Comparison of ENCODE assay signal across 1 cellular context in the genomic region with DNA sequence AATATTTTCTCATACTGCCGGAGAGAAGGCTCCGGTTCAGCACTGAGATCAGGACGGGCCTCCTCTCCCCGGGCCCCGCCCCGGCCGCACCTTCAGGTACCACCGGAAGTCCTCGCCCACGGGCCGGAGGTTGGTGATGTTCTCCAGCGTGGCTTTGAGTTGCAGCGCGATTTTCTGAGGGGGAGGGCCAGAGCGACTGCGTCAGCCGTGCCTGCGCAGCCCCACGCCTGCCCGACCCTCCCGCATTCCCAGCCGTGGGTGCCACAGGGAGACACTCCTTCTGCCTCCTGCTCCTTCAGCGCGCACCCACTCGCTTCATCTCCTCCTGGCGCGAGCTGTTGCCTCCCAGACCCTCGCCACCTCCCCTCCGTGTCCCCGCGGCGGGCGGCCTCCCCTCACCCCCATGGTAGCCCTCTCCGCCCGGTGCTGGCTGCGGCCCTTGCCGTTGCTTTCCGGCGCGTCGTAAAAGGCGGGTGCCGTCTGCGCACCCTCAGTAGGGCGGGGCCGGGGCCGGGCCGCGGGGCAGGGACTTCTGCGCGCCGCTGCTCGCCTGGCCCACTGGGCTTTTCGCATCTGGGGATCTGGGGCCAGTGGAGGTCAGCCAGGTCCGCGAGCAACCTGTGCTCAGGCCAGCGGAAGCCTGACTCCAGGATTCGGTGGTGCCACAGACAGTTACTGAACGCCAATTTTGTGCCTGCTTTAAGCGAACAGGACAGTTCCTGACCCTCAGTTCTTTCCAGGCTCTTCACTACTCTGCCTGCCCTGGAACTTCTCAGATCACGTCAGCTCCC.
TF ChIP-seq lines count a peak whose summit lies in the region.

CZIB (minus strand) TSS at position 464 of the 791 bp plus-strand sequence; CDS start at position 405, 59 bp downstream.

TF ChIP-seq in H1, 55 proteins besides CTCF, POLR2A, EP300 and RAD21 (continues in another document):
- TF ChIP-seq GTF2F1 (IDR thresholded peaks at IDR 0.05; ENCODE audit: borderline replicate concordance, low read depth, low read length), result no peak; the same call in 1 of the 2 replicates
- TF ChIP-seq TCF12 (IDR thresholded peaks at IDR 0.05; ENCODE audit: low read depth, low read length), result no peak
- TF ChIP-seq CTBP2 (IDR thresholded peaks at IDR 0.05; ENCODE audit: borderline replicate concordance, insufficient read depth, insufficient read length, low read length), result no peak
- TF ChIP-seq, protein P1, sequence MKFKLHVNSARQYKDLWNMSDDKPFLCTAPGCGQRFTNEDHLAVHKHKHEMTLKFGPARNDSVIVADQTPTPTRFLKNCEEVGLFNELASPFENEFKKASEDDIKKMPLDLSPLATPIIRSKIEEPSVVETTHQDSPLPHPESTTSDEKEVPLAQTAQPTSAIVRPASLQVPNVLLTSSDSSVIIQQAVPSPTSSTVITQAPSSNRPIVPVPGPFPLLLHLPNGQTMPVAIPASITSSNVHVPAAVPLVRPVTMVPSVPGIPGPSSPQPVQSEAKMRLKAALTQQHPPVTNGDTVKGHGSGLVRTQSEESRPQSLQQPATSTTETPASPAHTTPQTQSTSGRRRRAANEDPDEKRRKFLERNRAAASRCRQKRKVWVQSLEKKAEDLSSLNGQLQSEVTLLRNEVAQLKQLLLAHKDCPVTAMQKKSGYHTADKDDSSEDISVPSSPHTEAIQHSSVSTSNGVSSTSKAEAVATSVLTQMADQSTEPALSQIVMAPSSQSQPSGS (IDR thresholded peaks at IDR 0.05; ENCODE audit: low read length), result 0 out of 2 replicates have a peak, but pooled peaks have one; percentile 4
- no peak for TF ChIP-seq SUZ12 (IDR thresholded peaks at IDR 0.05; ENCODE audit: low read length)
- TF ChIP-seq KDM5A (IDR thresholded peaks at IDR 0.05; ENCODE audit: low read length), result no peak
- TF ChIP-seq KDM1A (IDR thresholded peaks at IDR 0.05; ENCODE audit: borderline replicate concordance, low read length), result peak; percentile 80; the same call in 1 of the 2 replicates
- no peak for TF ChIP-seq BRCA1 (IDR thresholded peaks at IDR 0.05; ENCODE audit: low read depth, low read length)
- TF ChIP-seq USF2 (IDR thresholded peaks at IDR 0.05; ENCODE audit: low read length), result no peak
- TF ChIP-seq SRF (IDR thresholded peaks at IDR 0.05; ENCODE audit: low read depth, low read length), result no peak
- TF ChIP-seq SAP30 (IDR thresholded peaks at IDR 0.05; ENCODE audit: insufficient read depth, insufficient replicate concordance, low read length), result no peak
- peak; percentile 26; the same call in 1 of the 2 replicates for TF ChIP-seq TEAD4 (IDR thresholded peaks at IDR 0.05; ENCODE audit: low read depth, low read length)
- peak; percentile 100 for TF ChIP-seq PHF8 (conservative IDR thresholded peaks at IDR 0.05; ENCODE audit: low read depth, low read length)
- TF ChIP-seq CREB1 (IDR thresholded peaks at IDR 0.05), result peak; percentile 65
- TF ChIP-seq ASH2L (IDR thresholded peaks at IDR 0.05; ENCODE audit: low read length), result peak; percentile 81
- no peak for TF ChIP-seq CBX8 (IDR thresholded peaks at IDR 0.05; ENCODE audit: borderline replicate concordance, low read depth, low read length)
- no peak for TF ChIP-seq MAFK (IDR thresholded peaks at IDR 0.05; ENCODE audit: low read depth, low read length)
- TF ChIP-seq, protein P2, sequence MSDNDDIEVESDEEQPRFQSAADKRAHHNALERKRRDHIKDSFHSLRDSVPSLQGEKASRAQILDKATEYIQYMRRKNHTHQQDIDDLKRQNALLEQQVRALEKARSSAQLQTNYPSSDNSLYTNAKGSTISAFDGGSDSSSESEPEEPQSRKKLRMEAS (IDR thresholded peaks at IDR 0.05), result peak; percentile 61
- TF ChIP-seq RBBP5 (IDR thresholded peaks at IDR 0.05; ENCODE audit: borderline replicate concordance, low read depth, low read length), result peak; percentile 66
- peak; percentile 92 for TF ChIP-seq POLR2AphosphoS5 (IDR thresholded peaks at IDR 0.05; ENCODE audit: low read depth, low read length)
- peak; percentile 69 for TF ChIP-seq TBP (IDR thresholded peaks at IDR 0.05; ENCODE audit: low read depth, low read length)
- no peak for TF ChIP-seq SP4 (IDR thresholded peaks at IDR 0.05; ENCODE audit: low read length)
- TF ChIP-seq, protein P3, sequence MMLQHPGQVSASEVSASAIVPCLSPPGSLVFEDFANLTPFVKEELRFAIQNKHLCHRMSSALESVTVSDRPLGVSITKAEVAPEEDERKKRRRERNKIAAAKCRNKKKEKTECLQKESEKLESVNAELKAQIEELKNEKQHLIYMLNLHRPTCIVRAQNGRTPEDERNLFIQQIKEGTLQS (IDR thresholded peaks at IDR 0.05; ENCODE audit: insufficient read depth, low read depth, low read length), result peak; percentile 60; the same call in 1 of the 2 replicates
- TF ChIP-seq NRF1 (IDR thresholded peaks at IDR 0.05; ENCODE audit: low read depth, low read length), result peak; percentile 20; the same call in 1 of the 2 replicates
- peak; percentile 77 for TF ChIP-seq BACH1 (IDR thresholded peaks at IDR 0.05; ENCODE audit: low read length)
- no peak for TF ChIP-seq SIRT6 (IDR thresholded peaks at IDR 0.05; ENCODE audit: low read length)
- TF ChIP-seq CBX5 (IDR thresholded peaks at IDR 0.05; ENCODE audit: low read depth, low read length), result no peak
- TF ChIP-seq FOSL1 (IDR thresholded peaks at IDR 0.05; ENCODE audit: insufficient read depth, low read depth, low read length), result no peak
- TF ChIP-seq CEBPB (IDR thresholded peaks at IDR 0.05; ENCODE audit: low read depth, low read length), result no peak
- no peak for TF ChIP-seq JUN (IDR thresholded peaks at IDR 0.05; ENCODE audit: low read depth, low read length)
- TF ChIP-seq CHD2 (IDR thresholded peaks at IDR 0.05; ENCODE audit: low read length), result no peak
- no peak for TF ChIP-seq SP2 (IDR thresholded peaks at IDR 0.05; ENCODE audit: low read length)
- no peak for TF ChIP-seq YY1 (IDR thresholded peaks at IDR 0.05; ENCODE audit: low read depth, low read length)
- TF ChIP-seq CHD1 (IDR thresholded peaks at IDR 0.05; ENCODE audit: low read depth, low read length), result no peak
- TF ChIP-seq RXRA (IDR thresholded peaks at IDR 0.05; ENCODE audit: insufficient read depth, low read depth, low read length), result no peak
- TF ChIP-seq SIX5 (IDR thresholded peaks at IDR 0.05; ENCODE audit: low read depth, low read length), result no peak
- TF ChIP-seq ZNF274 (IDR thresholded peaks at IDR 0.05; ENCODE audit: borderline replicate concordance, extremely low read depth, low read length), result no peak
- no peak for TF ChIP-seq RNF2 (IDR thresholded peaks at IDR 0.05; ENCODE audit: borderline replicate concordance, low read depth, low read length, missing control alignments, poor library complexity, severe bottlenecking)
- TF ChIP-seq CHD7 (IDR thresholded peaks at IDR 0.05; ENCODE audit: insufficient replicate concordance, low read length), result no peak
- TF ChIP-seq TAF7 (optimal IDR thresholded peaks at IDR 0.05; ENCODE audit: borderline replicate concordance, low read depth, low read length), result peak; percentile 52
- TF ChIP-seq RFX5 (IDR thresholded peaks at IDR 0.05; ENCODE audit: borderline replicate concordance, low read depth, low read length), result no peak
- TF ChIP-seq HDAC2 (IDR thresholded peaks at IDR 0.05; ENCODE audit: borderline replicate concordance in 1 of 2, low read depth in 2 of 2, low read length in 2 of 2), result 0 out of 4 replicates have a peak, but pooled peaks have one; percentile 16 to 67
- TF ChIP-seq POU5F1 (IDR thresholded peaks at IDR 0.05; ENCODE audit: low read depth, low read length), result no peak
- TF ChIP-seq EGR1 (IDR thresholded peaks at IDR 0.05; ENCODE audit: borderline replicate concordance, low read depth, low read length), result peak; percentile 69
- 0 out of 2 replicates have a peak, but pooled peaks have one; percentile 27 for TF ChIP-seq SP1 (IDR thresholded peaks at IDR 0.05; ENCODE audit: low read depth, low read length)
- TF ChIP-seq SIN3A (conservative IDR thresholded peaks at IDR 0.05 in 1 of 2, IDR thresholded peaks at IDR 0.05 in 1 of 2; ENCODE audit: low read depth in 1 of 2, low read length in 2 of 2), result peak in 1 of 2 experiments; percentile 66; a peak in 1 of 4 replicates
- no peak for TF ChIP-seq HDAC6 (IDR thresholded peaks at IDR 0.05; ENCODE audit: low read depth, low read length)
- TF ChIP-seq EZH2 (IDR thresholded peaks at IDR 0.05; ENCODE audit: low read depth, low read length, severe bottlenecking), result no peak
- no peak for TF ChIP-seq BCL11A (IDR thresholded peaks at IDR 0.05; ENCODE audit: low read depth in 2 of 2, low read length in 2 of 2)
- TF ChIP-seq NANOG (IDR thresholded peaks at IDR 0.05; ENCODE audit: insufficient read depth, low read depth, low read length, poor library complexity, severe bottlenecking), result no peak
- no peak for TF ChIP-seq JUND (IDR thresholded peaks at IDR 0.05; ENCODE audit: low read length)
- TF ChIP-seq E2F6 (IDR thresholded peaks at IDR 0.05), result no peak
- TF ChIP-seq TAF1 (IDR thresholded peaks at IDR 0.05; ENCODE audit: low read depth, low read length), result peak; percentile 81; the same call in 1 of the 2 replicates
- TF ChIP-seq KDM4A (IDR thresholded peaks at IDR 0.05; ENCODE audit: low read depth, low read length, severe bottlenecking), result peak; percentile 91
